30 cellular contexts compared by ENCODE assay signal in the genomic region with DNA sequence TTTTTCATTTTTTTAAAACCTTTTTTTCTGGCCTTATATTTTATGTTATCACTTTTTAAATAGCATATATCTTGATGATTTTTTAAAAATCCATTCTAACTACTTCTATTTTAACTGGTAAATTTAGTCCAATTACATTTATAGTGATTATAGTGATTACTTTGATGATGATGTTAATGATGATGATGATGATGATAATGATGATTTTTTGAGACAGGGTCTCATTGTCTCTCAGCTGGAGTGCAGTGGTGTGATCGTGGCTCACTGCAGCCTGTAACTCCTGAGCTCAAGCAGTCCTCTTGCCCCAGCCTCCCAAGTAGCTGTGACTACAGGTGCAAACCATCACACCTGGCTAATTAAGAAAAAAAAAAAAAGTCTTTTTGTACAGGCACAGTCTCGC.
"Had no signal": no experiment of that assay in that cellular context is flagged by ENCODE, and none has a peak within 500 bp of the region (broad histone marks: within the 10 kb centered on the region; RNA-seq: fewer than 3 reads in every experiment).

No MANE protein-coding gene starts in this region.

- H3K27ac ChIP-seq: ascending aorta, breast epithelium, cardiac muscle cell, gastrocnemius medialis, heart left ventricle, VCaP had no signal

- ATAC-seq: activated naive CD4-positive, alpha-beta T cell treated with anti-CD3 and anti-CD28 coated beads, Interleukin-2, amount 50 U/mL, for 72 hours; activated T-cell treated with anti-CD3 and anti-CD28 coated beads, Interleukin-2, amount 50 U/mL, for 72 hours; esophagus mucosa; gastrocnemius medialis; heart left ventricle; WTC11 had no signal

- DNase-seq: activated CD4-positive, alpha-beta memory T cell treated with anti-CD3 and anti-CD28 coated beads, Interleukin-2, amount 10 ng/mL, durations not matched to agents 7 days and 5 days; activated CD4-positive, alpha-beta T cell treated with anti-CD3 and anti-CD28 coated beads for 1 hour; activated CD4-positive, alpha-beta T cell treated with anti-CD3 and anti-CD28 coated beads for 4 hours; activated CD4-positive, alpha-beta T cell treated with anti-CD3 and anti-CD28 coated beads, Interleukin-2, amount 10 ng/mL, durations not matched to agents 7 days and 5 days; activated CD4-positive, alpha-beta T cell treated with anti-CD3 and anti-CD28 coated beads, Interleukin-2, amount 50 U/mL, for 4 hours; activated CD8-positive, alpha-beta memory T cell treated with anti-CD3 and anti-CD28 coated beads, Interleukin-2, amount 50 U/mL, for 48 hours; activated gamma-delta T cell; activated naive CD4-positive, alpha-beta T cell; activated naive CD4-positive, alpha-beta T cell treated with anti-CD3 and anti-CD28 coated beads, Interleukin-2, amount 10 ng/mL, durations not matched to agents 7 days and 5 days; activated naive CD8-positive, alpha-beta T cell treated with anti-CD3 and anti-CD28 coated beads, Interleukin-2, amount 10 ng/mL, durations not matched to agents 7 days and 5 days; activated T-cell treated with anti-CD3 and anti-CD28 coated beads for 4 hours; activated T-cell treated with anti-CD3 and anti-CD28 coated beads, Interleukin-2, amount 50 U/mL, for 24 hours; activated T-cell treated with anti-CD3 and anti-CD28 coated beads, Interleukin-2, amount 50 U/mL, for 72 hours; central memory CD4-positive, alpha-beta T cell; cerebellar nuclear complex; cortex of kidney; dermis blood vessel endothelial cell; effector CD8-positive, alpha-beta T cell; foreskin fibroblast; gastrocnemius medialis; glutamatergic neuron; heart left ventricle; T-helper 2 cell had no signal

- H3K4me3 ChIP-seq: ascending aorta, breast epithelium, cardiac muscle cell, gastrocnemius medialis, heart left ventricle had no signal

- H3K27me3 ChIP-seq: ascending aorta, breast epithelium, cardiac muscle cell, gastrocnemius medialis, heart left ventricle had no signal
